ENCODE assay signal across 1 cellular context in the genomic region with DNA sequence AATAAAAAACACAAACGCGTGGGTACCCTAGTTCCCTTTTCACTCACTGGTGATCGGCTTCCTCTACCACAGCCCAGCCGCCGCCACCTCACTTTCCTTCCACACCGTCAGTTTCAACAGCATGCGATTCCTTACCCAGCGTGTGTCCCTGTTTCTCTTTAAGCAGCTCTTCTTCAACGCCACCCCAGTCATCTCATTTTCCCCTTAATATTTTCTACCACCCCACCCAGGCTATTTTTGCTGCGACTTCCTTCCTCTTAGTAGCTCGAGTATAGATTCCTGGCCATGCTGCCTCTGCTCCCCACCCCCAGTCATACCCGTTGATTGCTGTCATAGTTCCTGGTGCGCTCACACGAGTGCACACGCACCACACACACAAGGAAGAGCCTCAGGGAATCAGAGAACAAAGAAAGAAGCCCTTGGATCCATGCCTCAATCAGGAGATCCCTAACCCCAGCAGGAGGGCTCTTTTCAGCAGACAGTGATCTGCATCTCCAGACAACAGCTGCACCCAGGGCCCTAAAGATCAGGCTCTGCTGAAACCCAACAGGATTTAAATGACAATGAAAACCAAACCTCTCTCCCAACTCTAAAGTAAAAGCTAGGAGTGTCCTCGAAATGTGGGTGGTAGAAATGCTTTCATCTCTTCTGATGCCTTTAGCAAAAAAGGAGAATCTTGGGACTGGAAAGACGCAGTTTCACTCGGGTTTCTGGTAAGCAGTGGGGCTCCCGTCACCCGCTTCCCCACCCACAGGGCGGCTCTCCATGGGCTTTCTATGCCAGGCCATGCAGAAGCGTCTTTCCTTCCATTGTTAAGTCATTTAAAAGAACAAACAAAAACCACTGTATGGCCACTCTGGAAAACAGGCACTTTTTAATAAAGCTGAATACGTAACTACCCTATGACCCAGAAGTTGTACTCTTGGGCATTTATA.
TF ChIP-seq lines count a peak whose summit lies in the region.

No MANE protein-coding gene starts in this region.

TF ChIP-seq in GM23338, 12 proteins besides CTCF, POLR2A, EP300 and RAD21:
- no peak for TF ChIP-seq EZH2phosphoT487 (IDR thresholded peaks at IDR 0.05; ENCODE audit: unreplicated experiment)
- TF ChIP-seq REST (IDR thresholded peaks at IDR 0.05; ENCODE audit: unreplicated experiment): no peak
- TF ChIP-seq, protein P1, sequence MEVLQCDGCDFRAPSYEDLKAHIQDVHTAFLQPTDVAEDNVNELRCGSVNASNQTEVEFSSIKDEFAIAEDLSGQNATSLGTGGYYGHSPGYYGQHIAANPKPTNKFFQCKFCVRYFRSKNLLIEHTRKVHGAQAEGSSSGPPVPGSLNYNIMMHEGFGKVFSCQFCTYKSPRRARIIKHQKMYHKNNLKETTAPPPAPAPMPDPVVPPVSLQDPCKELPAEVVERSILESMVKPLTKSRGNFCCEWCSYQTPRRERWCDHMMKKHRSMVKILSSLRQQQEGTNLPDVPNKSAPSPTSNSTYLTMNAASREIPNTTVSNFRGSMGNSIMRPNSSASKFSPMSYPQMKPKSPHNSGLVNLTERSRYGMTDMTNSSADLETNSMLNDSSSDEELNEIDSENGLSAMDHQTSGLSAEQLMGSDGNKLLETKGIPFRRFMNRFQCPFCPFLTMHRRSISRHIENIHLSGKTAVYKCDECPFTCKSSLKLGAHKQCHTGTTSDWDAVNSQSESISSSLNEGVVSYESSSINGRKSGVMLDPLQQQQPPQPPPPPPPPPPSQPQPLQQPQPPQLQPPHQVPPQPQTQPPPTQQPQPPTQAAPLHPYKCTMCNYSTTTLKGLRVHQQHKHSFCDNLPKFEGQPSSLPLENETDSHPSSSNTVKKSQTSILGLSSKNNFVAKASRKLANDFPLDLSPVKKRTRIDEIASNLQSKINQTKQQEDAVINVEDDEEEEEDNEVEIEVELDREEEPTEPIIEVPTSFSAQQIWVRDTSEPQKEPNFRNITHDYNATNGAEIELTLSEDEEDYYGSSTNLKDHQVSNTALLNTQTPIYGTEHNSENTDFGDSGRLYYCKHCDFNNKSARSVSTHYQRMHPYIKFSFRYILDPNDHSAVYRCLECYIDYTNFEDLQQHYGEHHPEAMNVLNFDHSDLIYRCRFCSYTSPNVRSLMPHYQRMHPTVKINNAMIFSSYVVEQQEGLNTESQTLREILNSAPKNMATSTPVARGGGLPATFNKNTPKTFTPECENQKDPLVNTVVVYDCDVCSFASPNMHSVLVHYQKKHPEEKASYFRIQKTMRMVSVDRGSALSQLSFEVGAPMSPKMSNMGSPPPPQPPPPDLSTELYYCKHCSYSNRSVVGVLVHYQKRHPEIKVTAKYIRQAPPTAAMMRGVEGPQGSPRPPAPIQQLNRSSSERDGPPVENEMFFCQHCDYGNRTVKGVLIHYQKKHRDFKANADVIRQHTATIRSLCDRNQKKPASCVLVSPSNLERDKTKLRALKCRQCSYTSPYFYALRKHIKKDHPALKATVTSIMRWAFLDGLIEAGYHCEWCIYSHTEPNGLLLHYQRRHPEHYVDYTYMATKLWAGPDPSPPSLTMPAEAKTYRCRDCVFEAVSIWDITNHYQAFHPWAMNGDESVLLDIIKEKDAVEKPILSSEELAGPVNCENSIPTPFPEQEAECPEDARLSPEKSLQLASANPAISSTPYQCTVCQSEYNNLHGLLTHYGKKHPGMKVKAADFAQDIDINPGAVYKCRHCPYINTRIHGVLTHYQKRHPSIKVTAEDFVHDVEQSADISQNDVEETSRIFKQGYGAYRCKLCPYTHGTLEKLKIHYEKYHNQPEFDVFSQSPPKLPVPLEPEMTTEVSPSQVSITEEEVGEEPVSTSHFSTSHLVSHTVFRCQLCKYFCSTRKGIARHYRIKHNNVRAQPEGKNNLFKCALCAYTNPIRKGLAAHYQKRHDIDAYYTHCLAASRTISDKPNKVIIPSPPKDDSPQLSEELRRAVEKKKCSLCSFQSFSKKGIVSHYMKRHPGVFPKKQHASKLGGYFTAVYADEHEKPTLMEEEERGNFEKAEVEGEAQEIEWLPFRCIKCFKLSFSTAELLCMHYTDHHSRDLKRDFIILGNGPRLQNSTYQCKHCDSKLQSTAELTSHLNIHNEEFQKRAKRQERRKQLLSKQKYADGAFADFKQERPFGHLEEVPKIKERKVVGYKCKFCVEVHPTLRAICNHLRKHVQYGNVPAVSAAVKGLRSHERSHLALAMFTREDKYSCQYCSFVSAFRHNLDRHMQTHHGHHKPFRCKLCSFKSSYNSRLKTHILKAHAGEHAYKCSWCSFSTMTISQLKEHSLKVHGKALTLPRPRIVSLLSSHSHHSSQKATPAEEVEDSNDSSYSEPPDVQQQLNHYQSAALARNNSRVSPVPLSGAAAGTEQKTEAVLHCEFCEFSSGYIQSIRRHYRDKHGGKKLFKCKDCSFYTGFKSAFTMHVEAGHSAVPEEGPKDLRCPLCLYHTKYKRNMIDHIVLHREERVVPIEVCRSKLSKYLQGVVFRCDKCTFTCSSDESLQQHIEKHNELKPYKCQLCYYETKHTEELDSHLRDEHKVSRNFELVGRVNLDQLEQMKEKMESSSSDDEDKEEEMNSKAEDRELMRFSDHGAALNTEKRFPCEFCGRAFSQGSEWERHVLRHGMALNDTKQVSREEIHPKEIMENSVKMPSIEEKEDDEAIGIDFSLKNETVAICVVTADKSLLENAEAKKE (CRISPR knock-in tag; IDR thresholded peaks at IDR 0.05): 0 out of 2 replicates have a peak, but pooled peaks have one; percentile 30
- no peak for TF ChIP-seq ZNF114 (CRISPR knock-in tag; IDR thresholded peaks at IDR 0.05)
- peak; percentile 71 for TF ChIP-seq CREB1 (CRISPR knock-in tag; IDR thresholded peaks at IDR 0.05; ENCODE audit: low read depth)
- TF ChIP-seq EZH2 (IDR thresholded peaks at IDR 0.05; ENCODE audit: low read depth, unreplicated experiment): peak; percentile 33
- peak; percentile 83 for TF ChIP-seq NANOG (IDR thresholded peaks at IDR 0.05; ENCODE audit: borderline replicate concordance)
- no peak for TF ChIP-seq JUNB (IDR thresholded peaks at IDR 0.05; ENCODE audit: unreplicated experiment)
- TF ChIP-seq STAT1 (IDR thresholded peaks at IDR 0.05; ENCODE audit: unreplicated experiment): no peak
- TF ChIP-seq POLR2AphosphoS5 (IDR thresholded peaks at IDR 0.05; ENCODE audit: low read depth): peak; percentile 97
- TF ChIP-seq ZNF331 (CRISPR knock-in tag; IDR thresholded peaks at IDR 0.05; ENCODE audit: low read depth): no peak
- TF ChIP-seq, protein P2, sequence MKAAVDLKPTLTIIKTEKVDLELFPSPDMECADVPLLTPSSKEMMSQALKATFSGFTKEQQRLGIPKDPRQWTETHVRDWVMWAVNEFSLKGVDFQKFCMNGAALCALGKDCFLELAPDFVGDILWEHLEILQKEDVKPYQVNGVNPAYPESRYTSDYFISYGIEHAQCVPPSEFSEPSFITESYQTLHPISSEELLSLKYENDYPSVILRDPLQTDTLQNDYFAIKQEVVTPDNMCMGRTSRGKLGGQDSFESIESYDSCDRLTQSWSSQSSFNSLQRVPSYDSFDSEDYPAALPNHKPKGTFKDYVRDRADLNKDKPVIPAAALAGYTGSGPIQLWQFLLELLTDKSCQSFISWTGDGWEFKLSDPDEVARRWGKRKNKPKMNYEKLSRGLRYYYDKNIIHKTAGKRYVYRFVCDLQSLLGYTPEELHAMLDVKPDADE (IDR thresholded peaks at IDR 0.05): peak; percentile 52; the same call in 1 of the 2 replicates
TF ChIP-seq in GM23338: peak in this region for 6.
